ENCODE assay signal across 1 cellular context in genomic region chr15:84748274-84749110, GRCh38.
TF ChIP-seq lines count a peak whose summit lies in the region.

Gene ZNF592, plus strand, starts transcription at chr15:84748592. Its CDS starts 34,084 bp downstream, at chr15:84782676.

TF ChIP-seq in H1, 55 proteins besides CTCF, POLR2A, EP300 and RAD21:
- TF ChIP-seq SIN3A (conservative IDR thresholded peaks at IDR 0.05 in 1 of 2, IDR thresholded peaks at IDR 0.05 in 1 of 2; ENCODE audit: low read depth in 1 of 2, low read length in 2 of 2) (no peak), KDM4A (IDR thresholded peaks at IDR 0.05; ENCODE audit: low read depth, low read length, severe bottlenecking) (peak; percentile 63), EZH2 (IDR thresholded peaks at IDR 0.05; ENCODE audit: low read depth, low read length, severe bottlenecking) (no peak), HDAC2 (IDR thresholded peaks at IDR 0.05; ENCODE audit: borderline replicate concordance in 1 of 2, low read depth in 2 of 2, low read length in 2 of 2) (no peak), ZNF274 (IDR thresholded peaks at IDR 0.05; ENCODE audit: borderline replicate concordance, extremely low read depth, low read length) (no peak), MAX (IDR thresholded peaks at IDR 0.05) (0 out of 2 replicates have a peak, but pooled peaks have one; percentile 11), PHF8 (conservative IDR thresholded peaks at IDR 0.05; ENCODE audit: low read depth, low read length) (peak; percentile 72), POLR2AphosphoS5 (IDR thresholded peaks at IDR 0.05; ENCODE audit: low read depth, low read length) (no peak), EGR1 (IDR thresholded peaks at IDR 0.05; ENCODE audit: borderline replicate concordance, low read depth, low read length) (peak; percentile 74; the same call in 1 of the 2 replicates), BRCA1 (IDR thresholded peaks at IDR 0.05; ENCODE audit: low read depth, low read length) (no peak), TAF1 (IDR thresholded peaks at IDR 0.05; ENCODE audit: low read depth, low read length) (0 out of 2 replicates have a peak, but pooled peaks have one; percentile 44), YY1 (IDR thresholded peaks at IDR 0.05; ENCODE audit: low read depth, low read length) (peak; percentile 82; the same call in 1 of the 2 replicates), E2F6 (IDR thresholded peaks at IDR 0.05) (0 out of 2 replicates have a peak, but pooled peaks have one; percentile 19)
TF ChIP-seq in H1: peak in this region for 7.
